Comparison of ENCODE assay signal across 1 cellular context in genomic region chr9:9998491-9999287, GRCh38.
TF ChIP-seq lines count a peak whose summit lies in the region.

No MANE protein-coding gene starts in this region.

TF ChIP-seq in GM23338, 12 proteins besides CTCF, POLR2A, EP300 and RAD21 (continued from another document):
- TF ChIP-seq ETS1 (IDR thresholded peaks at IDR 0.05) (no peak), ZNF331 (CRISPR knock-in tag; IDR thresholded peaks at IDR 0.05; ENCODE audit: low read depth) (no peak)
